16 cellular contexts compared by ENCODE assay signal in the genomic region with DNA sequence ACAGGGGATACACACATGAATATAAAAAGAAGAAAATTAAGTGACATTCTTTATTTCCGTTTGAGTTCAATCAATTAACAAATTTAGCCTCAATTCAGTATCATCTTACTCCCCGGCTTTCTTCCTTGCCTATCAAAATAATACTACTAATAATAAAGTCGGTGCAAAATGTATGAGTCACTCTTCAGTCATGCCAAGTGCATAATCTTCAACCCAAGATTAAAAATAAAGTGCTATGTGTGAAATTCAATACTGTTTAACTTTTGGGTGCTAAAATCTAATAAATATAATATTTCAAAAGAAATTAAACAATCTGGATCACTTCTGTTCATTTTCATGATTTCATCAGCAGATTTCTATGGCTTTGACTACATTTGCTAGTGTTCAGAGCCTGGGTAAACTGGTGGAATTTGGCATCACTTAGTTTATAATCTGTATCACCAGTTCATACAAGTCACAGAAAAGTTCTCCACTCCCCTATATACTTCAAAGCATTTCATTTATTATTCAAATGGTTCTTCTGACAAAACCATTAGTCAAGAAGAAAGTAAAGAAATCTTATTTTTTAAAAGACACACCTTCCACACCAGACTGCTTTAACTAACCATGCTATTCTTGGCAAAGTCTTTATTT.
DNase-seq lines count a peak whose midpoint lies in the region; ATAC-seq and TF ChIP-seq lines count a peak whose summit lies in the region.
"Had no signal": no experiment of that assay in that cellular context is flagged by ENCODE, and none has a peak within 500 bp of the region (broad histone marks: within the 10 kb centered on the region; RNA-seq: fewer than 3 reads in every experiment).

No MANE protein-coding gene starts in this region.

- no peak for TF ChIP-seq CTCF in right atrium auricular region (IDR thresholded peaks at IDR 0.05)
- no peak for TF ChIP-seq CTCF in choroid plexus epithelial cell (conservative IDR thresholded peaks at IDR 0.05; ENCODE audit: low read depth, low read length)
- TF ChIP-seq CTCF in upper lobe of right lung (IDR thresholded peaks at IDR 0.05), result no peak

- no peak for DNase-seq in Right ventricle myocardium inferior (ENCODE audit: missing footprints)
- no peak for DNase-seq in right atrium auricular region (ENCODE audit: low spot score)
- peak; percentile 59 for DNase-seq in choroid plexus epithelial cell (ENCODE audit: low read depth)
- peak; percentile 26 for DNase-seq in kidney tubule cell (ENCODE audit: low spot score)
- no peak for DNase-seq in upper lobe of right lung
- DNase-seq in HT-29 (ENCODE audit: low spot score), result no peak
- DNase-seq: activated CD8-positive, alpha-beta T cell treated with anti-CD3 and anti-CD28 coated beads, Interleukin-2, amount 10 ng/mL, durations not matched to agents 7 days and 5 days; anterior cingulate cortex; CD8-positive, alpha-beta memory T cell; islet precursor cell; MM.1S; naive B cell; NCI-H2081; trophoblast cell had no signal

- H3K27me3 ChIP-seq in right atrium auricular region (no peaks in the 10 kb centered on the region), upper lobe of right lung (no peaks in the 10 kb centered on the region)

- H3K27ac ChIP-seq in right atrium auricular region (peak overlapping the region in 1 of 2 donors; percentile 41), upper lobe of right lung (no peak overlapping the region)

- H3K4me1 ChIP-seq in right atrium auricular region (peaks cover 0 to 47% of the 10 kb centered on the region in 2 donors), upper lobe of right lung (peaks cover 12% of the 10 kb centered on the region)

- H3K4me3 ChIP-seq in right atrium auricular region, result no peak overlapping the region
- H3K4me3 ChIP-seq in choroid plexus epithelial cell (ENCODE audit: low read depth, low read length), result no peak overlapping the region
- H3K4me3 ChIP-seq in upper lobe of right lung, result no peak overlapping the region

- H3K9me3 ChIP-seq in right atrium auricular region (no peaks in the 10 kb centered on the region), upper lobe of right lung (no peaks in the 10 kb centered on the region)

- peak; percentile 45 for ATAC-seq in Right ventricle myocardium inferior
- ATAC-seq in upper lobe of right lung, result no peak
- ATAC-seq in GM21717 (IDR thresholded peaks at IDR 0.05; ENCODE audit: unreplicated experiment), result no peak
- ATAC-seq in HG02840 (IDR thresholded peaks at IDR 0.05; ENCODE audit: low FRiP score, unreplicated experiment), result no peak
- ATAC-seq: activated CD8-positive, alpha-beta T cell treated with anti-CD3 and anti-CD28 coated beads, Interleukin-2, amount 10 ng/mL, durations not matched to agents 7 days and 5 days had no signal

- no peaks in the 10 kb centered on the region for H3K36me3 ChIP-seq in right atrium auricular region
- H3K36me3 ChIP-seq in upper lobe of right lung, result no peaks in the 10 kb centered on the region

- intact Hi-C loops in Right ventricle myocardium inferior (cut with DNase I), result loop anchor here (5.0 kb wide), 1 partner anchor 70 kb away; no protein-coding TSS in a partner anchor
- intact Hi-C loops in upper lobe of right lung (cut with DNase I), result no loop called here

Comparison
In these comparisons a context has a peak if more than half of its experiments do, and no peak if none do; other contexts are left out.
1. DNase-seq: peak in choroid plexus epithelial cell (single experiment) and kidney tubule cell (single experiment); none in Right ventricle myocardium inferior (single experiment), right atrium auricular region (single experiment), upper lobe of right lung (single experiment) and HT-29 (single experiment).